8 cellular contexts compared by ENCODE assay signal in genomic region chr9:41189217-41189616, GRCh38. TPM values are rescaled to one million over a fixed set of nuclear protein-coding genes. Genes with fewer than 3 reads are reported as not detected.
DNase-seq lines count a peak whose midpoint lies in the region; ATAC-seq, FAIRE-seq and TF ChIP-seq lines count a peak whose summit lies in the region.
"Not testable (repeated sequence)": the region's sequence is repeated elsewhere in the genome, so short reads cannot be mapped to it uniquely, and the experiment has no call there.

ZNG1F (minus strand) TSS chr9:41189317; CDS start chr9:41189258, 59 bp downstream.

- H4K5ac ChIP-seq in H9 (ENCODE audit: insufficient read length, low read depth, low read length): not testable (repeated sequence)

- not testable (repeated sequence) for H2BK20ac ChIP-seq in H9 (ENCODE audit: low read depth, low read length, poor library complexity, severe bottlenecking)

- H3K36me3 Mint-ChIP-seq in H9 (ENCODE audit: insufficient read depth in 1 of 3, low read depth in 3 of 3); activated T-helper 1 cell treated with anti-CD3 and anti-CD28 coated beads, Interleukin-12 subunit alpha, Interleukin-12 subunit beta, Interleukin-2, Interleukin-4 antibody, amounts not matched to agents 30 ng/mL and 10 ng/mL and 1 ng/mL, durations not matched to agents 14 hours and 24 hours and 36 hours (ENCODE audit: low read depth); MCF 10A (ENCODE audit: insufficient read depth, unreplicated experiment); type B pancreatic cell: not testable (repeated sequence)

- CTCF ChIA-PET in SK-N-SH (lab: Yijun Ruan, JAX); MCF 10A (lab: Yijun Ruan, JAX): not testable (repeated sequence)

- not testable (repeated sequence) for H3K9me3 Mint-ChIP-seq in H9; activated T-helper 1 cell treated with anti-CD3 and anti-CD28 coated beads, Interleukin-12 subunit alpha, Interleukin-12 subunit beta, Interleukin-2, Interleukin-4 antibody, amounts not matched to agents 30 ng/mL and 10 ng/mL and 1 ng/mL, durations not matched to agents 14 hours and 24 hours and 36 hours; MCF 10A (ENCODE audit: unreplicated experiment); type B pancreatic cell

- H2BK15ac ChIP-seq in H9 (ENCODE audit: low read depth, low read length): not testable (repeated sequence)

- TF ChIP-seq RAD21 in SK-N-SH (IDR thresholded peaks at IDR 0.05; ENCODE audit: low read length): not testable (repeated sequence)

- not testable (repeated sequence) for H3K9me3 ChIP-seq in H9 (ENCODE audit: control insufficient read depth, low read depth, low read length); SK-N-SH; mucosa of descending colon; small intestine (ENCODE audit: control insufficient read depth, low read depth)

- POLR2A ChIA-PET in SK-N-SH (lab: Yijun Ruan, JAX); MCF 10A (lab: Yijun Ruan, JAX): not testable (repeated sequence)

- H3K14ac ChIP-seq in H9 (ENCODE audit: insufficient read depth, low read length): not testable (repeated sequence)

- H3K9ac ChIP-seq in H9 (ENCODE audit: extremely low read depth, insufficient read length, low read length); SK-N-SH: not testable (repeated sequence)

- not testable (repeated sequence) for H3K4ac ChIP-seq in H9 (ENCODE audit: low read depth, low read length)

- H3K4me1 Mint-ChIP-seq in H9; activated T-helper 1 cell treated with anti-CD3 and anti-CD28 coated beads, Interleukin-12 subunit alpha, Interleukin-12 subunit beta, Interleukin-2, Interleukin-4 antibody, amounts not matched to agents 30 ng/mL and 10 ng/mL and 1 ng/mL, durations not matched to agents 14 hours and 24 hours and 36 hours (ENCODE audit: low read depth); MCF 10A (ENCODE audit: insufficient read depth, unreplicated experiment); type B pancreatic cell (ENCODE audit: unreplicated experiment): not testable (repeated sequence)

- H3K27ac ChIP-seq in H9 (ENCODE audit: insufficient read length, low read depth, low read length); SK-N-SH (ENCODE audit: low read depth in 2 of 2, low read length in 1 of 2); small intestine (ENCODE audit: low read depth in 1 of 2, low read length in 1 of 2): not testable (repeated sequence)

- H3K79me1 ChIP-seq in H9 (ENCODE audit: insufficient read depth, low read depth, low read length, poor library complexity, severe bottlenecking): not testable (repeated sequence)

- not testable (repeated sequence) for ATAC-seq in mucosa of descending colon

- H3K9me2 ChIP-seq in SK-N-SH: not testable (repeated sequence)

- not testable (repeated sequence) for H3K4me3 Mint-ChIP-seq in H9; activated T-helper 1 cell treated with anti-CD3 and anti-CD28 coated beads, Interleukin-12 subunit alpha, Interleukin-12 subunit beta, Interleukin-2, Interleukin-4 antibody, amounts not matched to agents 30 ng/mL and 10 ng/mL and 1 ng/mL, durations not matched to agents 14 hours and 24 hours and 36 hours; MCF 10A (ENCODE audit: unreplicated experiment); type B pancreatic cell

- H3K36me3 ChIP-seq in SK-N-SH (replicated peaks in 1 of 2; ENCODE audit: control insufficient read depth in 1 of 2, insufficient read depth in 2 of 2, low read length in 1 of 2); mucosa of descending colon (ENCODE audit: low read depth); small intestine (ENCODE audit: control insufficient read depth in 2 of 2, insufficient read depth in 2 of 2, low read length in 2 of 2): not testable (repeated sequence)

- H3K4me3 ChIP-seq in SK-N-SH (ENCODE audit: low read depth in 2 of 2, low read length in 1 of 2); mucosa of descending colon; small intestine (ENCODE audit: low read depth in 1 of 2, low read length in 2 of 2): not testable (repeated sequence)

- not testable (repeated sequence) for H3F3A ChIP-seq in SK-N-SH (replicated peaks; ENCODE audit: insufficient read depth)

- H2BK120ac ChIP-seq in H9 (ENCODE audit: low read depth, low read length, poor library complexity, severe bottlenecking): not testable (repeated sequence)

- not testable (repeated sequence) for BruUV-seq in MCF 10A (replicated peaks; lab: Mats Ljungman, UMichigan)

- not testable (repeated sequence) for H3K27me3 ChIP-seq in H9 (ENCODE audit: insufficient read depth, low read length); SK-N-SH (ENCODE audit: insufficient read depth); small intestine (ENCODE audit: control insufficient read depth in 2 of 2, insufficient read depth in 2 of 2, low read length in 2 of 2)

- H2BK5ac ChIP-seq in H9 (ENCODE audit: insufficient read length, low read length): not testable (repeated sequence)

- FAIRE-seq in frontal cortex (lab: Jason Lieb, UNC); small intestine (lab: Jason Lieb, UNC): not testable (repeated sequence)

- H3K79me2 ChIP-seq in H9 (ENCODE audit: insufficient read depth, low read length); SK-N-SH (ENCODE audit: insufficient read depth): not testable (repeated sequence)

- not testable (repeated sequence) for H3K27ac Mint-ChIP-seq in H9; activated T-helper 1 cell treated with anti-CD3 and anti-CD28 coated beads, Interleukin-12 subunit alpha, Interleukin-12 subunit beta, Interleukin-2, Interleukin-4 antibody, amounts not matched to agents 30 ng/mL and 10 ng/mL and 1 ng/mL, durations not matched to agents 14 hours and 24 hours and 36 hours; MCF 10A (ENCODE audit: low read depth, unreplicated experiment); type B pancreatic cell

- H4K20me1 ChIP-seq in H9 (ENCODE audit: control insufficient read depth, insufficient read depth, insufficient read length); SK-N-SH (ENCODE audit: insufficient read depth): not testable (repeated sequence)

- not testable (repeated sequence) for H3K18ac ChIP-seq in H9 (ENCODE audit: insufficient read length, low read depth, low read length)

- not testable (repeated sequence) for H2AK5ac ChIP-seq in H9 (ENCODE audit: insufficient read length, low read length)

- not testable (repeated sequence) for H3K4me2 ChIP-seq in H9 (ENCODE audit: insufficient read depth, insufficient read length, low read length); SK-N-SH

- H2BK12ac ChIP-seq in H9 (ENCODE audit: insufficient read length, low read depth, low read length): not testable (repeated sequence)

- not testable (repeated sequence) for H4K8ac ChIP-seq in H9 (replicated peaks; ENCODE audit: insufficient read length, low read depth, low read length)

- not testable (repeated sequence) for H3K4me1 ChIP-seq in H9 (ENCODE audit: insufficient read depth, low read length); SK-N-SH (ENCODE audit: control insufficient read depth in 1 of 2, insufficient read depth in 2 of 2, low read depth in 1 of 2, low read length in 1 of 2); mucosa of descending colon (ENCODE audit: low read depth); small intestine (ENCODE audit: control insufficient read depth in 2 of 2, insufficient read depth in 1 of 2, low read depth in 1 of 2, low read length in 1 of 2)

- not testable (repeated sequence) for DNase-seq in H9; SK-N-SH; activated T-helper 1 cell treated with anti-CD3 and anti-CD28 coated beads, Interleukin-12 subunit alpha, Interleukin-12 subunit beta, Interleukin-2, Interleukin-4 antibody, amounts not matched to agents 30 ng/mL and 10 ng/mL and 1 ng/mL, durations not matched to agents 14 hours and 24 hours and 36 hours (ENCODE audit: low spot score); MCF 10A (ENCODE audit: unreplicated experiment); frontal cortex (ENCODE audit: low spot score in 2 of 2); mucosa of descending colon; small intestine; type B pancreatic cell (ENCODE audit: extremely low spot score, unreplicated experiment)

- not testable (repeated sequence) for H4K91ac ChIP-seq in H9 (ENCODE audit: insufficient read length, low read depth, low read length)

- WGBS in H9 (ENCODE audit: extremely low coverage, insufficient read length, low lambda C conversion rate): no CpG with 5 or more reads among the region's 31 CpGs
- no CpG with 5 or more reads among the region's 31 CpGs for WGBS in SK-N-SH (ENCODE audit: low lambda C conversion rate)
- WGBS in small intestine, 3 donors: no CpG with 5 or more reads among the region's 31 CpGs

- H3K56ac ChIP-seq in H9 (ENCODE audit: insufficient read length, low read depth, low read length): not testable (repeated sequence)

- intact Hi-C loops in activated T-helper 1 cell treated with anti-CD3 and anti-CD28 coated beads, Interleukin-12 subunit alpha, Interleukin-12 subunit beta, Interleukin-2, Interleukin-4 antibody, amounts not matched to agents 30 ng/mL and 10 ng/mL and 1 ng/mL, durations not matched to agents 14 hours and 24 hours and 36 hours (cut with micrococcal nuclease); MCF 10A (cut with micrococcal nuclease); mucosa of descending colon (cut with DNase I, micrococcal nuclease): not testable (repeated sequence)

- not testable (repeated sequence) for H3K23me2 ChIP-seq in H9 (ENCODE audit: insufficient read length, low read depth, low read length, poor library complexity, severe bottlenecking)

- not testable (repeated sequence) for H3K23ac ChIP-seq in H9 (ENCODE audit: insufficient read length, low read depth, low read length)

- H3K27me3 Mint-ChIP-seq in H9 (ENCODE audit: low read depth); activated T-helper 1 cell treated with anti-CD3 and anti-CD28 coated beads, Interleukin-12 subunit alpha, Interleukin-12 subunit beta, Interleukin-2, Interleukin-4 antibody, amounts not matched to agents 30 ng/mL and 10 ng/mL and 1 ng/mL, durations not matched to agents 14 hours and 24 hours and 36 hours (ENCODE audit: insufficient read depth); MCF 10A (ENCODE audit: insufficient read depth, unreplicated experiment); type B pancreatic cell: not testable (repeated sequence)

- not testable (repeated sequence) for H2AFZ ChIP-seq in H9 (ENCODE audit: low read length); SK-N-SH (ENCODE audit: low read depth)

- not testable (repeated sequence) for H3T11ph ChIP-seq in H9 (ENCODE audit: low read length)

- TF ChIP-seq CTCF in H9 (conservative IDR thresholded peaks at IDR 0.05); SK-N-SH (IDR thresholded peaks at IDR 0.05); MCF 10A (IDR thresholded peaks at IDR 0.05; ENCODE audit: unreplicated experiment); mucosa of descending colon (IDR thresholded peaks at IDR 0.05); type B pancreatic cell (conservative IDR thresholded peaks at IDR 0.05): not testable (repeated sequence)

- not testable (repeated sequence) for TF ChIP-seq EP300 in SK-N-SH (IDR thresholded peaks at IDR 0.05; ENCODE audit: borderline replicate concordance in 1 of 2, low read depth in 1 of 2, low read length in 1 of 2)

RNA-seq across cellular contexts. Expression of gene ZNG1F, which starts in this region (rescaled TPM):
- total RNA-seq in H9 (2021) (13.4 and 14.5 TPM in 2 replicates), MCF 10A (2022) (17.4 and 30.5 TPM in 2 replicates), frontal cortex (12.2 TPM), mucosa of descending colon (10 to 100 TPM in 2 of 3 donors, 1 to 10 TPM in 1; 7.4 to 14.2 (median 10.8) TPM), type B pancreatic cell (ENCODE audit: low replicate concordance) (8.7 and 15.8 TPM in 2 replicates)
- polyA plus RNA-seq in SK-N-SH (2012; rRNA removed) (12.5 and 12.6 TPM in 2 replicates), small intestine (10 to 100 TPM; 12.3 to 42.0 (median 30.5) TPM)
- polyA plus RNA-seq in SK-N-SH (2012; cell fraction: cytosol; rRNA removed): 22.4 and 24.6 TPM in 2 replicates
- polyA plus RNA-seq in SK-N-SH (2012; cell fraction: nucleus; rRNA removed): 24.8 and 31.9 TPM in 2 replicates
- 11.0 and 12.6 TPM in 2 replicates for total RNA-seq in activated T-helper 1 cell treated with anti-CD3 and anti-CD28 coated beads, Interleukin-12 subunit alpha, Interleukin-12 subunit beta, Interleukin-2, Interleukin-4 antibody, amounts not matched to agents 30 ng/mL and 10 ng/mL and 1 ng/mL, durations not matched to agents 14 hours and 24 hours and 36 hours
